In the genomic region with DNA sequence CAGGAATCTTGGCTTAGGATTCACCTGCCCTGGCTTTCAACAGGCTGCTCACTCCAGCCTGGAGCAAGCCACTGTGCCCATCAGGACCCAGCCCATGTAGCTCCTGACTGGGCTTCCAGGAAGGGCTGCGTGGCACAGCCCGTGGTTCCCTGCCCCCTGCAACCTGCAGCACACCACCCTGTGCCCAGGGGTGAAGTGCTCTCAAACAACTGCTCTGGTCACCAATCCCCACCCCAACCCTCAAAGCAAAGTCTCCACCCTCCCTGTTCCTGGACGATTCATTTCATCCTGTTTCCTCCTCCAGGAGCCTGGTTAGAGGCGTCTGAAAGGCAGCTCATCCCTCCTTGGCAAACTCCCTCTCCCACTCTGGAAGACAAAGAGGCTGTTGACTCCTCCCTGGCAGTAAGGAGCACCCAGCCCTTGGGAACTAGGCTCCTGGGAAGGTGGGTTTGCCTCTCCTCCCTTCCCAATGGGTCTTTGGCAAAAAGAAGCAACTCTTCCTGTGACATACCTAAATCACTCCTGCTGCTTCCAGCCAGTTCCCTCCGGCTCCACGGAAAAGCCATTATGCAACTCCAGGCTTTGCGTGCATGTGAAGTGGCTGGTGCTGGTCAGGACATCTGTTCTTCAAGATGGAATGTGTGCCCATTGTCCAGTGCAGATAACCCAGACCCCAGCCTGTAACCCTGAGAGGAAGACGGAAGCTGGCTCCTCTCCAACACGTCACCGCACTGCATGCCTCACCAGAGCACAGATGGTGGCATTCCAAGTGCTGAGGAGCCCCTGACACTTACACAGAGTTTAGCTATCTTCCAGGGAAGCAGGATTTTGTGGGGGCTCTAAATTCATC, we compare ENCODE assay signal across 13 cellular contexts. TPM values are rescaled to one million over a fixed set of nuclear protein-coding genes. Genes with fewer than 3 reads are reported as not detected.
DNase-seq lines count a peak whose midpoint lies in the region; ATAC-seq, FAIRE-seq and TF ChIP-seq lines count a peak whose summit lies in the region.
"Had no signal": no experiment of that assay in that cellular context is flagged by ENCODE, and none has a peak within 500 bp of the region (broad histone marks: within the 10 kb centered on the region; RNA-seq: fewer than 3 reads in every experiment).

No MANE protein-coding gene starts in this region.

- intact Hi-C loops in cardiac septum (cut with DNase I) = no loop called here
- intact Hi-C loops in kidney (cut with DNase I) = no loop called here
- intact Hi-C loops in esophagus squamous epithelium (cut with DNase I) = no loop called here

- no peak overlapping the region for H3K9ac ChIP-seq in kidney (ENCODE audit: low read length in 2 of 2)

- H3K9me3 ChIP-seq in cardiac muscle cell (ENCODE audit: low read depth) (no peaks in the 10 kb centered on the region), kidney (ENCODE audit: control insufficient read depth in 1 of 2, low read length in 2 of 2) (no peaks in the 10 kb centered on the region), esophagus squamous epithelium (no peaks in the 10 kb centered on the region)
- H3K9me3 ChIP-seq: BE2C had no signal

- H3K4me1 ChIP-seq in cardiac muscle cell (ENCODE audit: low read depth) (peaks cover 7% of the 10 kb centered on the region), kidney (ENCODE audit: control insufficient read depth in 1 of 2, insufficient read depth in 1 of 2, low read depth in 1 of 2, low read length in 2 of 2) (peaks cover 0 to 2% of the 10 kb centered on the region in 2 donors), esophagus squamous epithelium (peaks cover 28 to 39% (median 28%) of the 10 kb centered on the region in 3 donors)
- H3K4me1 ChIP-seq: BE2C had no signal

- no peak for TF ChIP-seq POLR2A in esophagus squamous epithelium (IDR thresholded peaks at IDR 0.05)

- H3K27me3 ChIP-seq in cardiac muscle cell = no peaks in the 10 kb centered on the region
- H3K27me3 ChIP-seq in brain microvascular endothelial cell (replicated peaks) = no peaks in the 10 kb centered on the region
- H3K27me3 ChIP-seq in esophagus squamous epithelium = peaks cover 0 to 43% (median 0%) of the 10 kb centered on the region in 4 donors
- H3K27me3 ChIP-seq: BE2C had no signal

- H3K4me3 ChIP-seq in cardiac muscle cell (no peak overlapping the region), brain microvascular endothelial cell (ENCODE audit: low read depth, low read length) (no peak overlapping the region), kidney (ENCODE audit: low read length in 2 of 2) (no peak overlapping the region), esophagus squamous epithelium (no peak overlapping the region)

- 38 to 55% methylated on average over 6 of the region's 10 CpGs for WGBS in esophagus squamous epithelium, 2 donors

- no peak for FAIRE-seq in kidney (lab: Jason Lieb, UNC)

- H3K36me3 ChIP-seq in cardiac muscle cell (no peaks in the 10 kb centered on the region), brain microvascular endothelial cell (replicated peaks) (no peaks in the 10 kb centered on the region), kidney (ENCODE audit: control insufficient read depth in 1 of 2, insufficient read depth in 2 of 2, low read length in 2 of 2) (no peaks in the 10 kb centered on the region), esophagus squamous epithelium (no peaks in the 10 kb centered on the region)
- H3K36me3 ChIP-seq: BE2C had no signal

- in situ Hi-C loops in brain microvascular endothelial cell (cut with HindIII; ENCODE audit: low pct_ligation_motif_present, low sequenced_read_pairs) = no loop called here

- no peak overlapping the region for H3K27ac ChIP-seq in cardiac muscle cell
- peak overlapping the region; percentile 7 for H3K27ac ChIP-seq in brain microvascular endothelial cell
- H3K27ac ChIP-seq in kidney (ENCODE audit: low read depth in 2 of 2, low read length in 2 of 2) = no peak overlapping the region
- H3K27ac ChIP-seq in esophagus squamous epithelium = no peak overlapping the region

- DNase-seq in cardiac muscle cell (ENCODE audit: low read depth in 1 of 2, low spot score in 1 of 2) (peak; percentile 76 to 93), cardiac septum (ENCODE audit: low spot score) (no peak), brain microvascular endothelial cell (peak; percentile 73), kidney (peak; percentile 66), esophagus squamous epithelium (lab: John Stamatoyannopoulos, UW) (no peak)
- DNase-seq in stimulated activated CD4-positive, alpha-beta T cell treated with anti-CD3 and anti-CD28 coated beads, Interleukin-12 subunit alpha, Interleukin-12 subunit beta, amount 100 ng/mL, for 4 hours = no peak
- no peak for DNase-seq in stimulated activated CD4-positive, alpha-beta T cell treated with anti-CD3 and anti-CD28 coated beads, Interleukin-4, amount 100 ng/mL, for 24 hours
- DNase-seq: activated CD4-positive, alpha-beta memory T cell treated with anti-CD3 and anti-CD28 coated beads, Interleukin-2, amount 10 ng/mL, durations not matched to agents 7 days and 5 days; BE2C; retina had no signal

- no peak for ATAC-seq in HG03521 (IDR thresholded peaks at IDR 0.05; ENCODE audit: unreplicated experiment)
- ATAC-seq: SK-N-SH treated with all-trans-retinoic acid at 6 μM for 48 hours had no signal

- no peak for TF ChIP-seq CTCF in cardiac muscle cell (IDR thresholded peaks at IDR 0.05; ENCODE audit: low read depth, low read length)
- no peak for TF ChIP-seq CTCF in brain microvascular endothelial cell (IDR thresholded peaks at IDR 0.05; ENCODE audit: low read depth, low read length, missing control alignments)
- no peak for TF ChIP-seq CTCF in kidney (IDR thresholded peaks at IDR 0.05; ENCODE audit: borderline replicate concordance, extremely low read depth, insufficient read depth)
- TF ChIP-seq CTCF in esophagus squamous epithelium (IDR thresholded peaks at IDR 0.05) = no peak

RNA-seq across cellular contexts. Expression of gene VIPR1, which starts 29.1 kb away (rescaled TPM):
- total RNA-seq in cardiac muscle cell (0.35 and 1.6 TPM in 2 replicates), cardiac septum (0.89 TPM), kidney (4.9 TPM), esophagus squamous epithelium (10 to 100 TPM in 1 of 4 donors, 1 to 10 TPM in 3; 3.6 to 15.4 (median 8.6) TPM)
- polyA plus RNA-seq in cardiac muscle cell (0.60 and 0.86 TPM in 2 replicates), kidney (ENCODE audit: insufficient read depth, low read depth, low replicate concordance) (5.3 TPM)
- total RNA-seq: epithelial cell of proximal tubule had no signal

Comparison
In these comparisons a context has a peak if more than half of its experiments do, and no peak if none do; other contexts are left out.
1. DNase-seq: peak in cardiac muscle cell (2 of 2), brain microvascular endothelial cell (single experiment) and kidney (single experiment); none in cardiac septum (single experiment), stimulated activated CD4-positive, alpha-beta T cell treated with anti-CD3 and anti-CD28 coated beads, Interleukin-12 subunit alpha, Interleukin-12 subunit beta, amount 100 ng/mL, for 4 hours (single experiment), stimulated activated CD4-positive, alpha-beta T cell treated with anti-CD3 and anti-CD28 coated beads, Interleukin-4, amount 100 ng/mL, for 24 hours (single experiment) and esophagus squamous epithelium (single experiment).